In the genomic region with DNA sequence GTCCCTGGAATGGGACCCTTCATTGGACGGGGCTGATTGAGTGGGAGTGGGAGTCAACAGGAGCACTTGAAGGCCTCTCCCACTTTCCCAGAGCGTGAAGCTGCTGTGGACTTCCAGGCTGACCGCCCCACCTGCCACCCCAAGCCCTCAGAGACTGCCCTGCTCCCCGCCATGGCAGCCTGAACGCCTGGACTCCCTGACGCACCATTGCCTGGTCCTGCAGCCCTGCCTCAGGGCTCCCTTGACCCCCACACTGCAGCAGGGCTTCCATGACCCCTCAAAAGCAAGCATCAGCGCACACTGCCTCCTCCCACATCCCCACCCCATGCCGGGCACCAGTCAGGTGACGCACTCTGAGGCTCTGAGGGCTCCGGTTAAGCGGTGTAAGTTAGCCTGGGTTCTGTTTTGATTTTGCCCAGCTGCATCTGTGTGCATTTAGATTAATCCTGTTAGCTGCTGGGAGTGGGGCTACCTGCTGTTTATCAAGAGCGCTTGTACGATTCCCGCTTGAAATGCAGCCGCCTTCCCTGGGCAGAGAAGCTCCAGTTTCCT, we compare ENCODE assay signal across 24 cellular contexts. TPM values are rescaled to one million over a fixed set of nuclear protein-coding genes. Genes with fewer than 3 reads are reported as not detected.
A peak's percentile ranks its signal among the peaks of the same experiment; 100 is the strongest.
DNase-seq lines count a peak whose midpoint lies in the region; ATAC-seq, FAIRE-seq and TF ChIP-seq lines count a peak whose summit lies in the region.
"Had no signal": no experiment of that assay in that cellular context is flagged by ENCODE, and none has a peak within 500 bp of the region (broad histone marks: within the 10 kb centered on the region; RNA-seq: fewer than 3 reads in every experiment).

No MANE protein-coding gene starts in this region.

- peak overlapping the region; percentile 18 for H4K91ac ChIP-seq in neuronal stem cell (ENCODE audit: low read depth, low read length, poor library complexity)

- FAIRE-seq in D721Med (lab: Jason Lieb, UNC): no peak

- no peaks in the 10 kb centered on the region for H3K36me3 Mint-ChIP-seq in activated CD8-positive, alpha-beta T cell treated with anti-CD3 and anti-CD28 coated beads for 36 hours (ENCODE audit: low read depth)
- H3K36me3 Mint-ChIP-seq: CD8-positive, alpha-beta T cell; T-cell had no signal

- H2BK15ac ChIP-seq in neuronal stem cell (ENCODE audit: low read length): peak overlapping the region; percentile 71

- no peak overlapping the region for H2AFZ ChIP-seq in neuronal stem cell (ENCODE audit: low read length)

- ATAC-seq in Right ventricle myocardium superior (ENCODE audit: poor library complexity): no peak
- no peak for ATAC-seq in RWPE2 (ENCODE audit: low read depth)
- no peak for ATAC-seq in HG03342 (IDR thresholded peaks at IDR 0.05; ENCODE audit: unreplicated experiment)
- no peak for ATAC-seq in activated CD8-positive, alpha-beta T cell treated with anti-CD3 and anti-CD28 coated beads for 36 hours
- ATAC-seq: CD8-positive, alpha-beta T cell; Right ventricle myocardium inferior; T-cell had no signal

- H3K14ac ChIP-seq in neuronal stem cell (ENCODE audit: low read length): peak overlapping the region; percentile 44

- H3K9me3 Mint-ChIP-seq in activated CD8-positive, alpha-beta T cell treated with anti-CD3 and anti-CD28 coated beads for 36 hours: no peaks in the 10 kb centered on the region
- H3K9me3 Mint-ChIP-seq: CD8-positive, alpha-beta T cell; T-cell had no signal

- H2BK5ac ChIP-seq in neuronal stem cell (ENCODE audit: low read length): peak overlapping the region; percentile 79

- peak overlapping the region; percentile 92 for H2AK5ac ChIP-seq in neuronal stem cell (ENCODE audit: low read depth, low read length)

- H3K9ac ChIP-seq in neuronal stem cell (ENCODE audit: low read depth, low read length, poor library complexity): peak overlapping the region; percentile 24
- H3K9ac ChIP-seq: BLaER1, KMS-11 had no signal

- H4K8ac ChIP-seq in neuronal stem cell (ENCODE audit: low read depth, low read length): no peak overlapping the region

- peak overlapping the region; percentile 81 for H3K18ac ChIP-seq in neuronal stem cell (ENCODE audit: low read length)

- H3K4me3 Mint-ChIP-seq in activated CD8-positive, alpha-beta T cell treated with anti-CD3 and anti-CD28 coated beads for 36 hours: no peak overlapping the region
- H3K4me3 Mint-ChIP-seq: CD8-positive, alpha-beta T cell; T-cell had no signal

- CTCF ChIA-PET in activated CD8-positive, alpha-beta T cell treated with anti-CD3 and anti-CD28 coated beads for 36 hours (lab: Charles Lee): interaction anchor here (1.4 to 2.3 kb wide), 3 partner anchors 10 to 19 kb away, joined by 4 to 8 read pairs (median 4); no protein-coding TSS in a partner anchor

- no peaks in the 10 kb centered on the region for H3K9me3 ChIP-seq in RWPE2 (ENCODE audit: severe bottlenecking)
- no peaks in the 10 kb centered on the region for H3K9me3 ChIP-seq in neuronal stem cell (replicated peaks in 1 of 2; ENCODE audit: control insufficient read depth in 2 of 2, insufficient read depth in 1 of 2, low read depth in 1 of 2, low read length in 2 of 2)
- H3K9me3 ChIP-seq: BLaER1, Peyer's patch had no signal

- no peaks in the 10 kb centered on the region for H3K36me3 ChIP-seq in RWPE2 (ENCODE audit: low read depth)
- no peaks in the 10 kb centered on the region for H3K36me3 ChIP-seq in neuronal stem cell (replicated peaks in 1 of 2; ENCODE audit: control insufficient read depth in 2 of 2, insufficient read depth in 2 of 2, low read length in 2 of 2)
- H3K36me3 ChIP-seq: BLaER1, Peyer's patch had no signal

- no peak overlapping the region for H2BK120ac ChIP-seq in neuronal stem cell (ENCODE audit: low read depth, low read length)

- H3K27ac ChIP-seq in RWPE2 (ENCODE audit: poor library complexity, severe bottlenecking): no peak overlapping the region
- H3K27ac ChIP-seq in neuronal stem cell (replicated peaks; ENCODE audit: low read length): no peak overlapping the region
- H3K27ac ChIP-seq: BLaER1, HL-60, KMS-11, Peyer's patch, SK-N-MC had no signal

- POLR2A ChIA-PET in activated CD8-positive, alpha-beta T cell treated with anti-CD3 and anti-CD28 coated beads for 36 hours (lab: Charles Lee): no interaction called here

- no peaks in the 10 kb centered on the region for H3K4me1 ChIP-seq in RWPE2 (ENCODE audit: insufficient read depth, poor library complexity, severe bottlenecking)
- peaks cover 3 to 25% of the 10 kb centered on the region in 2 donors for H3K4me1 ChIP-seq in neuronal stem cell (ENCODE audit: control insufficient read depth in 2 of 2, insufficient read depth in 1 of 2, low read depth in 1 of 2, low read length in 2 of 2)
- H3K4me1 ChIP-seq: BLaER1, Peyer's patch had no signal

- no peaks in the 10 kb centered on the region for H3K4me1 Mint-ChIP-seq in activated CD8-positive, alpha-beta T cell treated with anti-CD3 and anti-CD28 coated beads for 36 hours (ENCODE audit: low read depth)
- H3K4me1 Mint-ChIP-seq: T-cell had no signal

- H3K4ac ChIP-seq in neuronal stem cell (ENCODE audit: low read length): peak overlapping the region; percentile 24

- H3K4me2 ChIP-seq in neuronal stem cell (ENCODE audit: insufficient read depth, low read length, poor library complexity, severe bottlenecking): no peak overlapping the region
- H3K4me2 ChIP-seq: BLaER1, KMS-11 had no signal

- DNase-seq in Right ventricle myocardium superior (peak; percentile 13), cardiac septum (ENCODE audit: low spot score) (no peak), RWPE2 (ENCODE audit: low spot score) (peak; percentile 23), neuronal stem cell (ENCODE audit: low spot score) (no peak), D721Med (ENCODE audit: insufficient read length, low spot score) (no peak)
- no peak for DNase-seq in activated CD8-positive, alpha-beta T cell treated with anti-CD3 and anti-CD28 coated beads for 36 hours
- DNase-seq: Calu3; CD8-positive, alpha-beta T cell; DMS53; H7; MV-4-11; NCI-H146; NCI-H2029 treated with DMSO at 0.1 percent for 48 hours; NCI-H510A treated with DMSO at 0.1 percent for 48 hours; T-cell had no signal

- H2BK12ac ChIP-seq in neuronal stem cell (ENCODE audit: low read length): peak overlapping the region; percentile 82

- H3K23ac ChIP-seq in neuronal stem cell (ENCODE audit: low read depth, low read length, poor library complexity): no peak overlapping the region

- no peak for TF ChIP-seq CTCF in RWPE2 (IDR thresholded peaks at IDR 0.05; ENCODE audit: poor library complexity, severe bottlenecking)
- no peak for TF ChIP-seq CTCF in D721Med (IDR thresholded peaks at IDR 0.05; ENCODE audit: insufficient read depth, missing control alignments)
- no peak for TF ChIP-seq CTCF in activated CD8-positive, alpha-beta T cell treated with anti-CD3 and anti-CD28 coated beads for 36 hours (IDR thresholded peaks at IDR 0.05)

- no peaks in the 10 kb centered on the region for H3K27me3 ChIP-seq in RWPE2 (ENCODE audit: insufficient read depth, poor library complexity, severe bottlenecking)
- H3K27me3 ChIP-seq in neuronal stem cell (ENCODE audit: control insufficient read depth in 3 of 3, insufficient read depth in 3 of 3, low read depth in 1 of 3, low read length in 3 of 3): peaks cover 0 to 54% (median 0%) of the 10 kb centered on the region in 3 experiments
- H3K27me3 ChIP-seq: BLaER1, Peyer's patch had no signal

- no peak overlapping the region for H3K27ac Mint-ChIP-seq in activated CD8-positive, alpha-beta T cell treated with anti-CD3 and anti-CD28 coated beads for 36 hours
- H3K27ac Mint-ChIP-seq: CD8-positive, alpha-beta T cell; T-cell had no signal

- H3K79me1 ChIP-seq in neuronal stem cell (ENCODE audit: low read depth, low read length): no peaks in the 10 kb centered on the region

- intact Hi-C loops in Right ventricle myocardium superior (cut with DNase I) (no loop called here), cardiac septum (cut with DNase I) (no loop called here)
- intact Hi-C loops in activated CD8-positive, alpha-beta T cell treated with anti-CD3 and anti-CD28 coated beads for 36 hours (cut with micrococcal nuclease): no loop called here

- H3K27me3 Mint-ChIP-seq in activated CD8-positive, alpha-beta T cell treated with anti-CD3 and anti-CD28 coated beads for 36 hours: peaks cover 9% of the 10 kb centered on the region

- H3K4me3 ChIP-seq in RWPE2 (ENCODE audit: severe bottlenecking): no peak overlapping the region
- no peak overlapping the region for H3K4me3 ChIP-seq in neuronal stem cell (ENCODE audit: low read length in 2 of 2)
- H3K4me3 ChIP-seq: BLaER1, Peyer's patch, SK-N-MC had no signal

- no CpG with 5 or more reads among the region's 15 CpGs for WGBS in neuronal stem cell (ENCODE audit: extremely low coverage in 2 of 2, insufficient read length in 2 of 2, insufficient replicate concordance in 1 of 2), 2 donors

RNA-seq across cellular contexts. Expression of gene TRIM29, which starts 39.3 kb away (rescaled TPM):
- total RNA-seq in Right ventricle myocardium superior (not detected), cardiac septum (not detected)
- 0.03 TPM for polyA plus RNA-seq in neuronal stem cell (2013, experiment 1 of 2)
- polyA plus RNA-seq in neuronal stem cell (2013, experiment 2 of 2): not detected
- not detected for total RNA-seq in activated CD8-positive, alpha-beta T cell treated with anti-CD3 and anti-CD28 coated beads for 36 hours
- total RNA-seq: A673; CD8-positive, alpha-beta T cell; HT1080; Right ventricle myocardium inferior; T-cell had no signal

Comparison
In these comparisons a context has a peak if more than half of its experiments do, and no peak if none do; other contexts are left out.
1. DNase-seq: peak in Right ventricle myocardium superior (single experiment) and RWPE2 (single experiment); none in cardiac septum (single experiment), neuronal stem cell (single experiment), D721Med (single experiment) and activated CD8-positive, alpha-beta T cell treated with anti-CD3 and anti-CD28 coated beads for 36 hours (single experiment).